Comparison of ENCODE assay signal across 18 cellular contexts in genomic region chr7:93051660-93052059, GRCh38.
DNase-seq lines count a peak whose midpoint lies in the region; ATAC-seq, FAIRE-seq and TF ChIP-seq lines count a peak whose summit lies in the region.
"Had no signal": no experiment of that assay in that cellular context is flagged by ENCODE, and none has a peak within 500 bp of the region (broad histone marks: within the 10 kb centered on the region; RNA-seq: fewer than 3 reads in every experiment).

No MANE protein-coding gene starts in this region.

- CTCF ChIA-PET in IMR-90 (lab: Yijun Ruan, JAX) (no interaction called here), K562 (lab: Yijun Ruan, JAX; ENCODE audit: low intra/inter-chr PET ratio) (no interaction called here)
- CTCF ChIA-PET in naive thymus-derived CD4-positive, alpha-beta T cell (lab: Charles Lee) = interaction anchor here (0.7 kb wide), 1 partner anchor 12 kb away, joined by 4 read pairs; no protein-coding TSS in a partner anchor

- 0 out of 2 replicates have a peak overlapping the region, but pooled peaks have one; percentile 19 for H4K91ac ChIP-seq in IMR-90 (ENCODE audit: insufficient read depth, low read depth, low read length)

- peaks cover 3% of the 10 kb centered on the region; the same call in 1 of the 2 replicates for H3K4me1 ChIP-seq in IMR-90 (ENCODE audit: control insufficient read depth, insufficient read depth, low read length)
- peaks cover 19 to 29% of the 10 kb centered on the region in 2 experiments for H3K4me1 ChIP-seq in K562 (replicated peaks in 1 of 2; ENCODE audit: control insufficient read depth in 2 of 2, insufficient read depth in 2 of 2, low read length in 2 of 2)
- no peaks in the 10 kb centered on the region for H3K4me1 ChIP-seq in naive thymus-derived CD4-positive, alpha-beta T cell (ENCODE audit: control insufficient read depth in 2 of 2, insufficient read depth in 2 of 2, low read length in 2 of 2)
- H3K4me1 ChIP-seq: Caco-2 had no signal

- H3K4me1 Mint-ChIP-seq in naive thymus-derived CD4-positive, alpha-beta T cell = peaks cover 0 to 22% (median 7%) of the 10 kb centered on the region in 7 donors

- H3K27ac Mint-ChIP-seq in naive thymus-derived CD4-positive, alpha-beta T cell = no peak overlapping the region
- H3K27ac Mint-ChIP-seq: CD8-positive, alpha-beta T cell had no signal

- no peaks in the 10 kb centered on the region for H3K9me3 Mint-ChIP-seq in naive thymus-derived CD4-positive, alpha-beta T cell
- H3K9me3 Mint-ChIP-seq: CD8-positive, alpha-beta T cell had no signal

- no CpG with 5 or more reads among the region's 6 CpGs for WGBS in IMR-90 (ENCODE audit: extremely low coverage in 2 of 2, insufficient read length in 1 of 2), 2 experiments
- WGBS in K562 (ENCODE audit: insufficient coverage, low coverage, missing lambda C conversion rate) = 70% methylated on average over 6 of the region's 6 CpGs

- H2AK9ac ChIP-seq in IMR-90 (replicated peaks; ENCODE audit: low read depth, low read length, poor library complexity) = no peak overlapping the region

- H3K9me1 ChIP-seq in IMR-90 (ENCODE audit: insufficient read depth, low read length) (peaks cover 4% of the 10 kb centered on the region), K562 (ENCODE audit: control insufficient read depth, insufficient read depth, low read length) (no peaks in the 10 kb centered on the region)

- H2AFZ ChIP-seq in IMR-90 (replicated peaks; ENCODE audit: low read length, poor library complexity) (no peak overlapping the region), K562 (ENCODE audit: low read depth, low read length) (peak overlapping the region; percentile 53)
- H2AFZ ChIP-seq: GM23248 had no signal

- in situ Hi-C loops in IMR-90 (cut with MboI; ENCODE audit: low sequenced_read_pairs) = loop anchor here (5.0 kb wide), 3 partner anchors 219 to 429 kb away; no protein-coding TSS in a partner anchor
- in situ Hi-C loops in K562 (cut with MboI) = loop anchor here (10.0 kb wide), 1 partner anchor 357 kb away; no protein-coding TSS in a partner anchor

- DNase-seq in NCI-H82 (lab: John Stamatoyannopoulos, UW) (peak; percentile 51), NCI-H82 treated with DMSO at 0.1 percent for 48 hours (lab: John Stamatoyannopoulos, UW; ENCODE audit: unreplicated experiment) (no peak), IMR-90 (no peak), NCI-H69 (lab: John Stamatoyannopoulos, UW) (peak; percentile 28), K562 (ENCODE audit: extremely low read depth in 1 of 4, low spot score in 3 of 4) (no peak), NCI-H1930 (lab: John Stamatoyannopoulos, UW) (no peak)
- no peak for DNase-seq in naive thymus-derived CD4-positive, alpha-beta T cell
- DNase-seq: C1 segment of cervical spinal cord; Caco-2; CD8-positive, alpha-beta T cell; DMS153; DND-41; GM23248; H7; HCEC 1CT had no signal

- POLR2A ChIA-PET in IMR-90 (lab: Charles Lee; ENCODE audit: unreplicated experiment) = no interaction called here
- POLR2A ChIA-PET in K562 (lab: Yijun Ruan, JAX) = interaction anchor here (0.6 kb wide), 1 partner anchor 390 kb away, joined by 3 read pairs; no protein-coding TSS in a partner anchor
- POLR2A ChIA-PET in naive thymus-derived CD4-positive, alpha-beta T cell (lab: Charles Lee) = interaction anchor here (0.5 to 0.6 kb wide), 2 partner anchors 43 to 215 kb away, joined by 3 to 4 read pairs; partner anchors contain the start of gene CDK6

- H3K4ac ChIP-seq in IMR-90 (ENCODE audit: low read depth, low read length) = no peak overlapping the region

- H3K27me3 ChIP-seq in IMR-90 (ENCODE audit: control insufficient read depth, insufficient read depth, low read length) = no peaks in the 10 kb centered on the region
- H3K27me3 ChIP-seq in K562 (ENCODE audit: control insufficient read depth in 2 of 2, insufficient read depth in 2 of 2, low read length in 2 of 2) = no peaks in the 10 kb centered on the region
- H3K27me3 ChIP-seq in naive thymus-derived CD4-positive, alpha-beta T cell (ENCODE audit: control insufficient read depth in 2 of 2, insufficient read depth in 2 of 2, low read length in 2 of 2) = no peaks in the 10 kb centered on the region

- dilution Hi-C loops in IMR-90 (cut with HindIII; ENCODE audit: low sequenced_read_pairs, unreplicated experiment) = no loop called here

- no peak for TF ChIP-seq EP300 in K562 (IDR thresholded peaks at IDR 0.05; ENCODE audit: low read length)

- H3K4me3 Mint-ChIP-seq in naive thymus-derived CD4-positive, alpha-beta T cell = no peak overlapping the region
- H3K4me3 Mint-ChIP-seq: CD8-positive, alpha-beta T cell had no signal

- no peak overlapping the region for H2BK20ac ChIP-seq in IMR-90 (ENCODE audit: low read depth, low read length)

- BruUV-seq in IMR-90 (replicated peaks; lab: Mats Ljungman, UMichigan) (no TSS peak), K562 (replicated peaks; lab: Mats Ljungman, UMichigan) (no TSS peak)

- H3K36me3 ChIP-seq in IMR-90 (ENCODE audit: control insufficient read depth, insufficient read depth, low read length) (no peaks in the 10 kb centered on the region), K562 (ENCODE audit: control insufficient read depth, insufficient read depth, low read length) (no peaks in the 10 kb centered on the region; the same call in 2 of the 3 replicates)
- no peaks in the 10 kb centered on the region for H3K36me3 ChIP-seq in naive thymus-derived CD4-positive, alpha-beta T cell (ENCODE audit: control insufficient read depth in 2 of 3, insufficient read depth in 3 of 3, low read length in 3 of 3)

- no peak for TF ChIP-seq CTCF in IMR-90 (conservative IDR thresholded peaks at IDR 0.05; ENCODE audit: low read depth, low read length)
- no peak for TF ChIP-seq CTCF in K562 (IDR thresholded peaks at IDR 0.05 in 2 of 3, conservative IDR thresholded peaks at IDR 0.05 in 1 of 3; ENCODE audit: insufficient read depth in 2 of 3, low read depth in 1 of 3, low read length in 3 of 3)

- H3K23ac ChIP-seq in IMR-90 (ENCODE audit: low read depth, low read length) = no peak overlapping the region

- FAIRE-seq in K562 (lab: Jason Lieb, UNC) = no peak
- FAIRE-seq: G401.6, GM12892, H1 had no signal

- H3K18ac ChIP-seq in IMR-90 (ENCODE audit: low read depth, low read length) = no peak overlapping the region

- TF ChIP-seq POLR2A in IMR-90 (IDR thresholded peaks at IDR 0.05; ENCODE audit: low read depth, low read length) (no peak), K562 (conservative IDR thresholded peaks at IDR 0.05) (no peak)

- H3K9me3 ChIP-seq in IMR-90 (ENCODE audit: control insufficient read depth, insufficient read depth, low read length) (no peaks in the 10 kb centered on the region), K562 (replicated peaks; ENCODE audit: control insufficient read depth, insufficient read depth, low read depth, low read length) (no peaks in the 10 kb centered on the region)
- H3K9me3 ChIP-seq in naive thymus-derived CD4-positive, alpha-beta T cell (ENCODE audit: control insufficient read depth in 2 of 3, low read length in 3 of 3) = no peaks in the 10 kb centered on the region
- H3K9me3 ChIP-seq: Caco-2 had no signal

- no peak overlapping the region for H2BK5ac ChIP-seq in IMR-90 (ENCODE audit: low read depth, low read length, poor library complexity, severe bottlenecking)

- H3K27ac ChIP-seq in IMR-90 (ENCODE audit: insufficient read depth, low read length) (no peak overlapping the region), K562 (ENCODE audit: extremely low read depth, low read depth, low read length) (no peak overlapping the region)
- no peak overlapping the region for H3K27ac ChIP-seq in naive thymus-derived CD4-positive, alpha-beta T cell (ENCODE audit: low read depth, low read length)
- H3K27ac ChIP-seq: GM23248 had no signal

- H3K4me3 ChIP-seq in IMR-90 (ENCODE audit: insufficient read depth, low read depth, low read length) (no peak overlapping the region), K562 (no peak overlapping the region)
- no peak overlapping the region for H3K4me3 ChIP-seq in naive thymus-derived CD4-positive, alpha-beta T cell (ENCODE audit: low read length)
- H3K4me3 ChIP-seq: GM23248 had no signal

- no peak overlapping the region for H3K4me2 ChIP-seq in IMR-90 (ENCODE audit: low read depth, low read length)
- H3K4me2 ChIP-seq in K562 (ENCODE audit: insufficient read depth, low read length) = no peak overlapping the region

- peak overlapping the region; percentile 27; the same call in 1 of the 2 replicates for H2BK120ac ChIP-seq in IMR-90 (ENCODE audit: low read depth, low read length)

- H3K79me1 ChIP-seq in IMR-90 (ENCODE audit: low read depth in 1 of 2, low read length in 2 of 2) = peaks cover 0 to 6% of the 10 kb centered on the region in 2 experiments; a peak in 2 of 4 replicates

- no peak for TF ChIP-seq RAD21 in IMR-90 (IDR thresholded peaks at IDR 0.05; ENCODE audit: low read length)
- no peak for TF ChIP-seq RAD21 in K562 (CRISPR knock-in tag; conservative IDR thresholded peaks at IDR 0.05 in 1 of 2, IDR thresholded peaks at IDR 0.05 in 1 of 2)

- no peaks in the 10 kb centered on the region for H4K20me1 ChIP-seq in IMR-90 (ENCODE audit: insufficient read depth, low read length)
- H4K20me1 ChIP-seq in K562 (replicated peaks; ENCODE audit: control insufficient read depth, insufficient read depth, low read length) = no peaks in the 10 kb centered on the region

- no peak overlapping the region for H4K8ac ChIP-seq in IMR-90 (ENCODE audit: low read depth in 2 of 2, low read length in 2 of 2)

- intact Hi-C loops in IMR-90 (cut with micrococcal nuclease) = loop anchor here (2.0 to 10.0 kb wide), 2 partner anchors 39 to 147 kb away; no protein-coding TSS in a partner anchor
- intact Hi-C loops in K562 (cut with micrococcal nuclease) = loop anchor here (10.0 kb wide), 2 partner anchors 527 to 627 kb away; partner anchors contain the start of genes PEX1 and RBM48
- intact Hi-C loops in naive thymus-derived CD4-positive, alpha-beta T cell (cut with micrococcal nuclease) = no loop called here

- no peak overlapping the region for H3K56ac ChIP-seq in IMR-90 (ENCODE audit: extremely low read depth, insufficient read depth, low read length)

- H3K9ac ChIP-seq in IMR-90 (ENCODE audit: low read depth, low read length) (no peak overlapping the region), K562 (ENCODE audit: insufficient read depth in 1 of 2, low read depth in 2 of 2, low read length in 2 of 2) (no peak overlapping the region)
- H3K9ac ChIP-seq: GM23248 had no signal

- ATAC-seq in IMR-90 (ENCODE audit: low read depth) (no peak), K562 (0 out of 3 replicates have a peak, but pooled peaks have one; percentile 10)
- ATAC-seq in naive thymus-derived CD4-positive, alpha-beta T cell = no peak
- ATAC-seq: CD8-positive, alpha-beta T cell had no signal

- H4K5ac ChIP-seq in IMR-90 (ENCODE audit: low read depth, low read length) = no peak overlapping the region

- H2BK15ac ChIP-seq in IMR-90 (ENCODE audit: low read depth, low read length) = no peak overlapping the region; the same call in 2 of the 3 replicates

- no peaks in the 10 kb centered on the region for H3K79me2 ChIP-seq in K562 (ENCODE audit: control insufficient read depth, insufficient read depth, low read length)

- H3K14ac ChIP-seq in IMR-90 (replicated peaks; ENCODE audit: low read depth, low read length) = no peak overlapping the region

- peak overlapping the region; percentile 67; the same call in 1 of the 2 replicates for H2AK5ac ChIP-seq in IMR-90 (ENCODE audit: low read depth, low read length)

- peaks cover 0 to 9% (median 0%) of the 10 kb centered on the region in 5 donors for H3K27me3 Mint-ChIP-seq in naive thymus-derived CD4-positive, alpha-beta T cell

- no peaks in the 10 kb centered on the region for H3K36me3 Mint-ChIP-seq in naive thymus-derived CD4-positive, alpha-beta T cell
- H3K36me3 Mint-ChIP-seq: CD8-positive, alpha-beta T cell had no signal

Comparison
In these comparisons a context has a peak if more than half of its experiments do, and no peak if none do; other contexts are left out.
1. DNase-seq: peak in NCI-H82 (single experiment) and NCI-H69 (single experiment); none in NCI-H82 treated with DMSO at 0.1 percent for 48 hours (single experiment), IMR-90 (single experiment), K562 (0 of 4), naive thymus-derived CD4-positive, alpha-beta T cell (0 of 9) and NCI-H1930 (0 of 2).
2. intact Hi-C loops: an anchor here in IMR-90 (2.0 to 10.0 kb wide) and K562 (10.0 kb wide); none called in naive thymus-derived CD4-positive, alpha-beta T cell.